Comparison of ENCODE assay signal across 1 cellular context in the genomic region with DNA sequence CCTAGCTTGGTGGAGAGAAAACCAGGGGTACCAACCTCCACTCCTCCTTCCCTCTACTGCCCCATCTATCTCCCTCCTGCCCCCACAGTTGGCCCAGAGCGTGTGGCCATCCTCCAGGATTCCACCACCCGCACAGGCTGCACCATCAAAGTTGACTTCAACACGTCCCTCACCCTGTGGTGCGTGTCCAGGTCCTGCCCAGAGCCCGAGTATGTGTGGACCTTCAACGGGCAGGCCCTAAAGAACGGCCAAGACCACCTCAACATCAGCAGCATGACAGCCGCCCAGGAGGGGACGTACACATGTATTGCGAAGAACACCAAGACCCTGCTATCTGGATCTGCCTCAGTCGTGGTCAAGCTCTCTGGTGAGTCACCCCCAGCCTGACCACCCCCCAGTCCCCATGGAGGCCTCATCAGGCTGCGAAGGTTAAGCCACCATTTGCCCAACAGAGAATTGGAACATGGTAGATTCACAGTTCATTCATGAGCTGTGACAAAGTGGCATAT.
TF ChIP-seq lines count a peak whose summit lies in the region.

No MANE protein-coding gene starts in this region.

TF ChIP-seq in HEK293, 187 proteins besides CTCF, POLR2A, EP300 and RAD21:
- TF ChIP-seq, protein P1, sequence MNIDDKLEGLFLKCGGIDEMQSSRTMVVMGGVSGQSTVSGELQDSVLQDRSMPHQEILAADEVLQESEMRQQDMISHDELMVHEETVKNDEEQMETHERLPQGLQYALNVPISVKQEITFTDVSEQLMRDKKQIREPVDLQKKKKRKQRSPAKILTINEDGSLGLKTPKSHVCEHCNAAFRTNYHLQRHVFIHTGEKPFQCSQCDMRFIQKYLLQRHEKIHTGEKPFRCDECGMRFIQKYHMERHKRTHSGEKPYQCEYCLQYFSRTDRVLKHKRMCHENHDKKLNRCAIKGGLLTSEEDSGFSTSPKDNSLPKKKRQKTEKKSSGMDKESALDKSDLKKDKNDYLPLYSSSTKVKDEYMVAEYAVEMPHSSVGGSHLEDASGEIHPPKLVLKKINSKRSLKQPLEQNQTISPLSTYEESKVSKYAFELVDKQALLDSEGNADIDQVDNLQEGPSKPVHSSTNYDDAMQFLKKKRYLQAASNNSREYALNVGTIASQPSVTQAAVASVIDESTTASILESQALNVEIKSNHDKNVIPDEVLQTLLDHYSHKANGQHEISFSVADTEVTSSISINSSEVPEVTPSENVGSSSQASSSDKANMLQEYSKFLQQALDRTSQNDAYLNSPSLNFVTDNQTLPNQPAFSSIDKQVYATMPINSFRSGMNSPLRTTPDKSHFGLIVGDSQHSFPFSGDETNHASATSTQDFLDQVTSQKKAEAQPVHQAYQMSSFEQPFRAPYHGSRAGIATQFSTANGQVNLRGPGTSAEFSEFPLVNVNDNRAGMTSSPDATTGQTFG (tag by site-specific recombination; IDR thresholded peaks at IDR 0.05; ENCODE audit: borderline replicate concordance) = no peak
- TF ChIP-seq ZNF701 (tag by site-specific recombination; IDR thresholded peaks at IDR 0.05) = no peak
- TF ChIP-seq ZNF175 (tag by site-specific recombination; IDR thresholded peaks at IDR 0.05) = no peak
- TF ChIP-seq ZNF157 (tag by site-specific recombination; IDR thresholded peaks at IDR 0.05) = peak; percentile 100
